ENCODE assay signal across 29 cellular contexts in the genomic region with DNA sequence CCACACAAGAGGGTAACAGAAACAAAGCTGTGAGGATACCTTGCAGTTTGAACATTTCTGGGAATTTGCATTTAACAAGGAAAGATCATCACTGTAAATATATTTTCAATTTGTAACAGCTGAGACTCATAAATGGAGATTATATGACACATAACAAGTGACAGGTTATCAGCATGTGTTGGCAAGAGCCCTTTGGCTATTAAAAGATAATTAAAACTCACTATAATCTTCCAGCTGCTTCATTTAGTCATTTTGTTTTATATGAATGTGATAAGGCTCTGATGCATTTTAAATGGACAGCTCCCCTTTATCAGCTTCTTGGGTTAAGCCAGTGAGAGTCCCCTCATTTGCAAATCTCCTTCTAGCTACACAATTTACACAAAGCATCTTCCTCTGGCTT. TPM values are rescaled to one million over a fixed set of nuclear protein-coding genes. Genes with fewer than 3 reads are reported as not detected.
DNase-seq lines count a peak whose midpoint lies in the region; ATAC-seq, FAIRE-seq and TF ChIP-seq lines count a peak whose summit lies in the region.
"Had no signal": no experiment of that assay in that cellular context is flagged by ENCODE, and none has a peak within 500 bp of the region (broad histone marks: within the 10 kb centered on the region; RNA-seq: fewer than 3 reads in every experiment).

No MANE protein-coding gene starts in this region.

- TF ChIP-seq CTCF in MCF 10A (IDR thresholded peaks at IDR 0.05; ENCODE audit: unreplicated experiment) (no peak), breast epithelium (IDR thresholded peaks at IDR 0.05) (no peak), HepG2 (CRISPR knock-in tag; IDR thresholded peaks at IDR 0.05) (no peak), sigmoid colon (IDR thresholded peaks at IDR 0.05) (no peak), upper lobe of right lung (IDR thresholded peaks at IDR 0.05) (no peak)

- peak overlapping the region; percentile 25 for H3K4me2 ChIP-seq in HepG2 (ENCODE audit: low read depth, low read length)

- no peak overlapping the region for H3K4me3 Mint-ChIP-seq in MCF 10A (ENCODE audit: unreplicated experiment)
- H3K4me3 Mint-ChIP-seq: CD4-positive, alpha-beta T cell; stimulated activated effector memory CD8-positive, alpha-beta T cell treated with anti-CD3 and anti-CD28 coated beads, Interleukin-12 subunit alpha, Interleukin-12 subunit beta, amount 100 ng/mL, for 72 hours; T-cell had no signal

- CTCF ChIA-PET in MCF 10A (lab: Yijun Ruan, JAX), result interaction anchor here (0.6 to 0.7 kb wide), 2 partner anchors 131 to 1345 kb away, joined by 3 to 4 read pairs; no protein-coding TSS in a partner anchor
- CTCF ChIA-PET in HepG2 (lab: Yijun Ruan, JAX; ENCODE audit: low intra/inter-chr PET ratio, low total read pairs), result no interaction called here

- H3K79me2 ChIP-seq in HepG2 (ENCODE audit: insufficient read depth, low read length), result peaks cover 54% of the 10 kb centered on the region

- TF ChIP-seq EP300 in HepG2 (IDR thresholded peaks at IDR 0.05; ENCODE audit: low read depth in 2 of 2, low read length in 2 of 2) (no peak), HepG2 (CRISPR knock-in tag; IDR thresholded peaks at IDR 0.05; ENCODE audit: borderline replicate concordance) (no peak), sigmoid colon (IDR thresholded peaks at IDR 0.05) (no peak)

- FAIRE-seq in HepG2 (lab: Jason Lieb, UNC), result no peak
- FAIRE-seq: frontal cortex, islet of Langerhans, small intestine had no signal

- peak overlapping the region; percentile 63; the same call in 1 of the 2 replicates for H3K9ac ChIP-seq in HepG2 (ENCODE audit: insufficient read depth, low read depth, low read length)

- in situ Hi-C loops in HepG2 (cut with HindIII; ENCODE audit: extremely low pct_ligation_motif_present, low pct_unique_long_range_greater_than_20kb), result no loop called here

- H3K36me3 Mint-ChIP-seq in MCF 10A (ENCODE audit: insufficient read depth, unreplicated experiment), result peaks cover 40% of the 10 kb centered on the region
- H3K36me3 Mint-ChIP-seq: stimulated activated effector memory CD8-positive, alpha-beta T cell treated with anti-CD3 and anti-CD28 coated beads, Interleukin-12 subunit alpha, Interleukin-12 subunit beta, amount 100 ng/mL, for 72 hours; T-cell had no signal

- peaks cover 51% of the 10 kb centered on the region for H3K4me1 Mint-ChIP-seq in MCF 10A (ENCODE audit: insufficient read depth, unreplicated experiment)
- H3K4me1 Mint-ChIP-seq: stimulated activated effector memory CD8-positive, alpha-beta T cell treated with anti-CD3 and anti-CD28 coated beads, Interleukin-12 subunit alpha, Interleukin-12 subunit beta, amount 100 ng/mL, for 72 hours; T-cell had no signal

- TF ChIP-seq RAD21 in HepG2 (CRISPR knock-in tag; IDR thresholded peaks at IDR 0.05), result no peak

- H3K4me1 ChIP-seq in breast epithelium (peaks cover 0 to 11% of the 10 kb centered on the region in 2 donors), HepG2 (ENCODE audit: insufficient read depth, low read length) (peaks cover 68% of the 10 kb centered on the region), sigmoid colon (peaks cover 0 to 83% (median 55%) of the 10 kb centered on the region in 4 donors), upper lobe of right lung (peaks cover 35% of the 10 kb centered on the region), right cardiac atrium (ENCODE audit: control insufficient read depth, insufficient read depth, low read length) (peaks cover 22% of the 10 kb centered on the region)
- H3K4me1 ChIP-seq: prostate gland had no signal

- H3K4me3 ChIP-seq in breast epithelium (no peak overlapping the region), HepG2 (replicated peaks in 1 of 3; ENCODE audit: insufficient read depth in 1 of 3, low read depth in 2 of 3, low read length in 3 of 3) (no peak overlapping the region), sigmoid colon (no peak overlapping the region), upper lobe of right lung (no peak overlapping the region), right cardiac atrium (ENCODE audit: low read length) (no peak overlapping the region)
- H3K4me3 ChIP-seq: lung, mucosa of descending colon, prostate gland, SJCRH30, thyroid gland had no signal

- POLR2A ChIA-PET in MCF 10A (lab: Yijun Ruan, JAX) (interaction anchor here (0.9 to 19.1 kb wide), 6 partner anchors 9 to 33 kb away, joined by 3 to 192 read pairs (median 23); a partner anchor contains a TSS), HepG2 (lab: Yijun Ruan, JAX) (interaction anchor here (1.4 to 3.9 kb wide), 4 partner anchors 27 to 385 kb away, joined by 3 to 29 read pairs (median 16); a partner anchor contains a TSS)

- H3K27ac Mint-ChIP-seq in MCF 10A (ENCODE audit: low read depth, unreplicated experiment), result peak overlapping the region; percentile 65
- H3K27ac Mint-ChIP-seq: CD4-positive, alpha-beta T cell; stimulated activated effector memory CD8-positive, alpha-beta T cell treated with anti-CD3 and anti-CD28 coated beads, Interleukin-12 subunit alpha, Interleukin-12 subunit beta, amount 100 ng/mL, for 72 hours; T-cell had no signal

- no peak for TF ChIP-seq POLR2A in breast epithelium (IDR thresholded peaks at IDR 0.05)
- TF ChIP-seq POLR2A in HepG2 (IDR thresholded peaks at IDR 0.05; ENCODE audit: insufficient read depth in 1 of 2, low read depth in 2 of 2, low read length in 2 of 2), result no peak
- no peak for TF ChIP-seq POLR2A in sigmoid colon (IDR thresholded peaks at IDR 0.05)

- H3K27ac ChIP-seq in breast epithelium (peak overlapping the region in 1 of 2 donors; percentile 56), HepG2 (ENCODE audit: extremely low read length, insufficient read depth, low read length) (peak overlapping the region; percentile 94), sigmoid colon (peak overlapping the region; percentile 53 to 80 (median 74)), upper lobe of right lung (peak overlapping the region; percentile 66), right cardiac atrium (ENCODE audit: low read length) (no peak overlapping the region)
- H3K27ac ChIP-seq: neutrophil, prostate gland, SJCRH30 had no signal

- intact Hi-C loops in MCF 10A (cut with micrococcal nuclease) (no loop called here), breast epithelium (cut with DNase I; ENCODE audit: low total_unique reads) (no loop called here), HepG2 (cut with micrococcal nuclease; ENCODE audit: unreplicated experiment) (no loop called here), sigmoid colon (cut with DNase I) (no loop called here), upper lobe of right lung (cut with DNase I) (no loop called here), right cardiac atrium (cut with DNase I) (no loop called here)

- no peaks in the 10 kb centered on the region for H3K27me3 ChIP-seq in breast epithelium
- no peaks in the 10 kb centered on the region for H3K27me3 ChIP-seq in HepG2 (ENCODE audit: control insufficient read depth in 1 of 2, insufficient read depth in 2 of 2, low read length in 2 of 2)
- no peaks in the 10 kb centered on the region for H3K27me3 ChIP-seq in sigmoid colon
- H3K27me3 ChIP-seq in upper lobe of right lung, result no peaks in the 10 kb centered on the region
- H3K27me3 ChIP-seq in right cardiac atrium (ENCODE audit: control insufficient read depth, insufficient read depth), result no peaks in the 10 kb centered on the region
- H3K27me3 ChIP-seq: neutrophil, SJCRH30, thyroid gland had no signal

- DNase-seq in MCF 10A (ENCODE audit: unreplicated experiment) (no peak), breast epithelium (ENCODE audit: low spot score in 2 of 2) (no peak), HepG2 (ENCODE audit: low spot score) (no peak), sigmoid colon (no peak), upper lobe of right lung (no peak), activated T-cell treated with anti-CD3 and anti-CD28 coated beads for 4 hours (no peak), NCI-H82 (lab: John Stamatoyannopoulos, UW) (no peak), right cardiac atrium (no peak)
- DNase-seq: 8988T; activated gamma-delta T cell; activated T-cell treated with anti-CD3 and anti-CD28 coated beads, Interleukin-2, amount 50 U/mL, for 1 hour; CD4-positive, alpha-beta T cell; effector CD4-positive, alpha-beta T cell; EL; erythroblast; mucosa of descending colon; MV-4-11; NCI-H1694 treated with DMSO at 0.1 percent for 48 hours; NCI-H524 treated with DMSO at 0.1 percent for 48 hours; SJCRH30; small intestine; T-cell; thyroid gland had no signal

- H2AFZ ChIP-seq in HepG2 (ENCODE audit: low read length), result no peak overlapping the region

- H3K27me3 Mint-ChIP-seq in MCF 10A (ENCODE audit: insufficient read depth, unreplicated experiment), result no peaks in the 10 kb centered on the region

- no peak for ATAC-seq in HepG2
- no peak for ATAC-seq in upper lobe of right lung
- ATAC-seq in right cardiac atrium, result no peak
- ATAC-seq: mucosa of descending colon; stimulated activated effector memory CD8-positive, alpha-beta T cell treated with anti-CD3 and anti-CD28 coated beads, Interleukin-12 subunit alpha, Interleukin-12 subunit beta, amount 100 ng/mL, for 72 hours; T-cell had no signal

- H3K9me3 ChIP-seq in breast epithelium (no peaks in the 10 kb centered on the region), HepG2 (ENCODE audit: low read length) (no peaks in the 10 kb centered on the region), sigmoid colon (no peaks in the 10 kb centered on the region), upper lobe of right lung (no peaks in the 10 kb centered on the region), right cardiac atrium (ENCODE audit: control insufficient read depth, low read length) (no peaks in the 10 kb centered on the region)
- H3K9me3 ChIP-seq: mucosa of descending colon, neutrophil, prostate gland, SJCRH30, thyroid gland had no signal

- BruUV-seq in MCF 10A (replicated peaks; lab: Mats Ljungman, UMichigan) (no TSS peak), HepG2 (replicated peaks; lab: Mats Ljungman, UMichigan) (no TSS peak)

- no peaks in the 10 kb centered on the region for H4K20me1 ChIP-seq in HepG2 (ENCODE audit: insufficient read depth, low read length)

- H3K36me3 ChIP-seq in breast epithelium (no peaks in the 10 kb centered on the region), HepG2 (replicated peaks in 1 of 2; ENCODE audit: control insufficient read depth in 1 of 2, insufficient read depth in 2 of 2, low read length in 2 of 2) (peaks cover 3 to 22% of the 10 kb centered on the region in 2 experiments; a peak in 4 of 5 replicates), sigmoid colon (no peaks in the 10 kb centered on the region), upper lobe of right lung (no peaks in the 10 kb centered on the region)
- H3K36me3 ChIP-seq: neutrophil, prostate gland, thyroid gland had no signal

- H3K9me3 Mint-ChIP-seq in MCF 10A (ENCODE audit: unreplicated experiment), result no peaks in the 10 kb centered on the region
- H3K9me3 Mint-ChIP-seq: CD4-positive, alpha-beta T cell; stimulated activated effector memory CD8-positive, alpha-beta T cell treated with anti-CD3 and anti-CD28 coated beads, Interleukin-12 subunit alpha, Interleukin-12 subunit beta, amount 100 ng/mL, for 72 hours; T-cell had no signal

RNA-seq across cellular contexts. Expression of a gene that starts 27.8 kb away (rescaled TPM):
- total RNA-seq in MCF 10A (2022) (26.3 and 31.9 TPM in 2 replicates), breast epithelium (10 to 100 TPM; 42.4 to 62.3 (median 58.7) TPM), HepG2 (2016; rRNA removed; fragmentation: Illumina TruSeq; extraction: Trizol) (13.8 and 14.3 TPM in 2 replicates), sigmoid colon (100 to 1,000 TPM in 1 of 4 donors, 10 to 100 TPM in 3; 66.7 to 102 (median 81.8) TPM), upper lobe of right lung (60.4 TPM), right cardiac atrium (10 to 100 TPM; 26.1 to 35.7 (median 30.7) TPM)
- 5.1 and 5.3 TPM in 2 replicates for total RNA-seq in HepG2 (2016; cell fraction: cytosol; rRNA removed; fragmentation: Illumina TruSeq; extraction: Trizol; ENCODE audit: low read depth)
- 13.0 and 13.3 TPM in 2 replicates for total RNA-seq in HepG2 (2016; cell fraction: insoluble cytoplasmic fraction; rRNA removed; fragmentation: Illumina TruSeq; extraction: Trizol)
- total RNA-seq in HepG2 (2016; cell fraction: membrane; rRNA removed; fragmentation: Illumina TruSeq; extraction: Trizol), result 9.4 and 10.5 TPM in 2 replicates
- 53.4 and 58.4 TPM in 2 replicates for total RNA-seq in HepG2 (2016; cell fraction: nucleus; rRNA removed; fragmentation: Illumina TruSeq; extraction: Trizol)
- polyA plus RNA-seq in HepG2 (2011; rRNA removed) (10.4 and 12.8 TPM in 2 replicates), sigmoid colon (10 to 100 TPM in 1 of 3 donors, 1 to 10 TPM in 2; 3.7 to 14.1 (median 6.0) TPM), right cardiac atrium (9.6 TPM)
- 5.8 and 6.4 TPM in 2 replicates for polyA plus RNA-seq in HepG2 (2011; cell fraction: cytosol; rRNA removed)
- polyA plus RNA-seq in HepG2 (2011; cell fraction: nucleus; rRNA removed), result 15.9 and 29.1 TPM in 2 replicates
- polyA plus RNA-seq in HepG2 (2012), result 11.9 and 13.6 TPM in 2 replicates
- polyA plus RNA-seq in HepG2 (2016; cell fraction: cytosol; fragmentation: Illumina TruSeq; extraction: Trizol; ENCODE audit: low read depth), result 2.0 and 2.1 TPM in 2 replicates
- 8.6 and 9.2 TPM in 2 replicates for polyA plus RNA-seq in HepG2 (2016; cell fraction: insoluble cytoplasmic fraction; fragmentation: Illumina TruSeq; extraction: Trizol; ENCODE audit: low read depth)
- polyA plus RNA-seq in HepG2 (2016; cell fraction: membrane; fragmentation: Illumina TruSeq; extraction: Trizol; ENCODE audit: low read depth), result 2.3 and 3.4 TPM in 2 replicates
- polyA plus RNA-seq in HepG2 (2016; cell fraction: nucleus; fragmentation: Illumina TruSeq; extraction: Trizol; ENCODE audit: insufficient read depth, low read depth), result 14.9 and 15.9 TPM in 2 replicates
- 7.2 and 67.0 TPM in 2 replicates for polyA minus RNA-seq in HepG2 (2011; rRNA and poly(A)+ RNA removed; ENCODE audit: low replicate concordance)
- polyA minus RNA-seq in HepG2 (2011; cell fraction: cytosol; rRNA and poly(A)+ RNA removed), result 9.8 and 14.1 TPM in 2 replicates
- polyA minus RNA-seq in HepG2 (2011; cell fraction: nucleus; rRNA and poly(A)+ RNA removed), result 147 and 165 TPM in 2 replicates
- total RNA-seq: CD4-positive, alpha-beta T cell had no signal
